2 cellular contexts compared by ENCODE assay signal in the genomic region with DNA sequence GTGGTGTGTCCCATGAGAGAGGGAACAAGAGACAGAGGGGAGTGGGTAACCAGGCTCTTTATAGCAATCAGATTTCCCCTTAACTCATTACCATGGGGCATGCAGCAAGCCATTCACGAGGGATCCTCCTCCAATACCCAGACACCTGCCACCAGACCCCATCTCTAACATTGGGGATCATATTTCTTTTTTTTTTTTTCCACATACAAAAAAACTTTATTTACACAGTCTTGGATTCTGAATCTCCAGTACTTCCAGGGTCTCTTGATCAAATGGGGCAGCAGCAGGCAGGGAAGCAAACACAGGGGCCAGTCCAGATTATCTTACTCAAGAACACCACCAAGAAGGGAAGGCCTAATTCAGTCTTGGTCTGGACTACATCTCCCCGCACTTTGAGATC.
TF ChIP-seq lines count a peak whose summit lies in the region.

No MANE protein-coding gene starts in this region.

TF ChIP-seq in HEK293T, 16 proteins besides CTCF, POLR2A, EP300 and RAD21:
- no peak for TF ChIP-seq BHLHE40 (IDR thresholded peaks at IDR 0.05; ENCODE audit: borderline replicate concordance)
- no peak for TF ChIP-seq FOXA1 (IDR thresholded peaks at IDR 0.05)
- TF ChIP-seq ZNF384 (IDR thresholded peaks at IDR 0.05) = peak; percentile 40
- TF ChIP-seq, protein P1, sequence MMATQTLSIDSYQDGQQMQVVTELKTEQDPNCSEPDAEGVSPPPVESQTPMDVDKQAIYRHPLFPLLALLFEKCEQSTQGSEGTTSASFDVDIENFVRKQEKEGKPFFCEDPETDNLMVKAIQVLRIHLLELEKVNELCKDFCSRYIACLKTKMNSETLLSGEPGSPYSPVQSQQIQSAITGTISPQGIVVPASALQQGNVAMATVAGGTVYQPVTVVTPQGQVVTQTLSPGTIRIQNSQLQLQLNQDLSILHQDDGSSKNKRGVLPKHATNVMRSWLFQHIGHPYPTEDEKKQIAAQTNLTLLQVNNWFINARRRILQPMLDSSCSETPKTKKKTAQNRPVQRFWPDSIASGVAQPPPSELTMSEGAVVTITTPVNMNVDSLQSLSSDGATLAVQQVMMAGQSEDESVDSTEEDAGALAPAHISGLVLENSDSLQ (IDR thresholded peaks at IDR 0.05) = no peak
TF ChIP-seq in HEK293T: peak in this region for 1.

TF ChIP-seq in GM12878, 131 proteins besides CTCF, POLR2A, EP300 and RAD21:
- TF ChIP-seq, protein P1 (IDR thresholded peaks at IDR 0.05) = no peak
- TF ChIP-seq, protein P2, sequence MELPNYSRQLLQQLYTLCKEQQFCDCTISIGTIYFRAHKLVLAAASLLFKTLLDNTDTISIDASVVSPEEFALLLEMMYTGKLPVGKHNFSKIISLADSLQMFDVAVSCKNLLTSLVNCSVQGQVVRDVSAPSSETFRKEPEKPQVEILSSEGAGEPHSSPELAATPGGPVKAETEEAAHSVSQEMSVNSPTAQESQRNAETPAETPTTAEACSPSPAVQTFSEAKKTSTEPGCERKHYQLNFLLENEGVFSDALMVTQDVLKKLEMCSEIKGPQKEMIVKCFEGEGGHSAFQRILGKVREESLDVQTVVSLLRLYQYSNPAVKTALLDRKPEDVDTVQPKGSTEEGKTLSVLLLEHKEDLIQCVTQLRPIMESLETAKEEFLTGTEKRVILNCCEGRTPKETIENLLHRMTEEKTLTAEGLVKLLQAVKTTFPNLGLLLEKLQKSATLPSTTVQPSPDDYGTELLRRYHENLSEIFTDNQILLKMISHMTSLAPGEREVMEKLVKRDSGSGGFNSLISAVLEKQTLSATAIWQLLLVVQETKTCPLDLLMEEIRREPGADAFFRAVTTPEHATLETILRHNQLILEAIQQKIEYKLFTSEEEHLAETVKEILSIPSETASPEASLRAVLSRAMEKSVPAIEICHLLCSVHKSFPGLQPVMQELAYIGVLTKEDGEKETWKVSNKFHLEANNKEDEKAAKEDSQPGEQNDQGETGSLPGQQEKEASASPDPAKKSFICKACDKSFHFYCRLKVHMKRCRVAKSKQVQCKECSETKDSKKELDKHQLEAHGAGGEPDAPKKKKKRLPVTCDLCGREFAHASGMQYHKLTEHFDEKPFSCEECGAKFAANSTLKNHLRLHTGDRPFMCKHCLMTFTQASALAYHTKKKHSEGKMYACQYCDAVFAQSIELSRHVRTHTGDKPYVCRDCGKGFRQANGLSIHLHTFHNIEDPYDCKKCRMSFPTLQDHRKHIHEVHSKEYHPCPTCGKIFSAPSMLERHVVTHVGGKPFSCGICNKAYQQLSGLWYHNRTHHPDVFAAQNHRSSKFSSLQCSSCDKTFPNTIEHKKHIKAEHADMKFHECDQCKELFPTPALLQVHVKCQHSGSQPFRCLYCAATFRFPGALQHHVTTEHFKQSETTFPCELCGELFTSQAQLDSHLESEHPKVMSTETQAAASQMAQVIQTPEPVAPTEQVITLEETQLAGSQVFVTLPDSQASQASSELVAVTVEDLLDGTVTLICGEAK (IDR thresholded peaks at IDR 0.05; ENCODE audit: borderline replicate concordance) = peak; percentile 73
